In the genomic region with DNA sequence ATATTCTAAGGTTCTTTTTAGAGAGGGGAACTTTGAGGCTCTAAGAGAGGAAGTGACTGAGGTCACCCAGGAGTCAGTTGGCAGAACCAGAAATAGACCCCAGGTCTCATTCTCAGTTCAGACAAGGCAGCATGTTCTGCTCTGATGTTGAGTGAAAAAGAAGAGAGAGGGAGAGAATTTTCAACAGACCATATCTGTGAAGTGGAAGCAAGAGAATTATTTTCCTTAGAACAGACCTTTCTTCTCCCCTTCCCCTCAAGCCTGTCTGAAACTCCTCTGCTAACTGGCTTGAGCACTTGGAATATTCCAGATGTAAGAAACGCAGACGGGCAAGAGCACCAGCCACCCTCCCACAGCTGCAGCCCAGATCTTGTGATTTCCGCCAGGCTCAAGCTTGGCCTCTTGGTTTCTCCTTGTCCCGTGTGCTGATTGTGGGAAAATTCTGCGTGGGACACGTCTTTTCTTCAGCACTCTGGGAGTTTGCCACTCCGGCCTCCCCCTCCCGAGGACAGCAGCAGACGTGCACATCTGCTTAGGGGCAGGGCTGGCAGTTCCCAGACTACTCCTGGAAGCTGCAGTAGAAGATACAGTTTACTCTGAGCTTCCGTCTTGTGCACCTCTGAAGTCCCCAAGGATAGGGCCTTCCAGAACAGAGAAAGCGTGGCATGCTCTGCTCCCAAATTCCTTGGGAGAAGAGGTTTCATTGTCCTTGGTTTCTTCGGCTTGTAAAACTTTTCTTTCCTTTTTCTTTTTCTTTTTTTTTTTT, we compare ENCODE assay signal across 8 cellular contexts. TPM values are rescaled to one million over a fixed set of nuclear protein-coding genes. Genes with fewer than 3 reads are reported as not detected.
DNase-seq lines count a peak whose midpoint lies in the region; ATAC-seq and TF ChIP-seq lines count a peak whose summit lies in the region.

No MANE protein-coding gene starts in this region.

- H3K79me2 ChIP-seq in hepatocyte: no peaks in the 10 kb centered on the region

- POLR2A ChIA-PET in CD8-positive, alpha-beta memory T cell (lab: Charles Lee): interaction anchor here (0.6 to 0.7 kb wide), 3 partner anchors 21 to 188 kb away, joined by 3 to 15 read pairs (median 10); no protein-coding TSS in a partner anchor
- POLR2A ChIA-PET in activated CD8-positive, alpha-beta T cell treated with anti-CD3 and anti-CD28 coated beads, Interleukin-2, amount 10 ng/mL, durations not matched to agents 7 days and 5 days (lab: Charles Lee): interaction anchor here (0.6 to 3.2 kb wide), 12 partner anchors 9 to 126 kb away, joined by 3 to 20 read pairs (median 4); partner anchors contain the start of gene IKZF1

- no peaks in the 10 kb centered on the region for H3K9me2 ChIP-seq in hepatocyte (replicated peaks; ENCODE audit: insufficient read depth)

- no peaks in the 10 kb centered on the region for H4K20me1 ChIP-seq in hepatocyte (ENCODE audit: insufficient read depth, poor library complexity, severe bottlenecking)

- no peaks in the 10 kb centered on the region for H3K27me3 ChIP-seq in CD8-positive, alpha-beta memory T cell (ENCODE audit: insufficient read depth, low read length, poor library complexity, severe bottlenecking)
- no peaks in the 10 kb centered on the region for H3K27me3 ChIP-seq in hepatocyte

- peak overlapping the region; percentile 40 for H3K4me3 ChIP-seq in CD8-positive, alpha-beta memory T cell (ENCODE audit: low read length)
- H3K4me3 ChIP-seq in hepatocyte: no peak overlapping the region

- peak in 1 of 5 donors; percentile 47 for DNase-seq in CD8-positive, alpha-beta memory T cell
- DNase-seq in activated CD8-positive, alpha-beta T cell treated with anti-CD3 and anti-CD28 coated beads, Interleukin-2, amount 10 ng/mL, durations not matched to agents 7 days and 5 days: peak; percentile 51
- DNase-seq in hepatocyte (ENCODE audit: low spot score) (no peak), middle frontal gyrus (ENCODE audit: extremely low spot score, low spot score) (no peak), islet precursor cell (no peak), DMS153 treated with DMSO at 0.1 percent for 48 hours (lab: John Stamatoyannopoulos, UW; ENCODE audit: unreplicated experiment) (no peak)

- no peak overlapping the region for H3K27ac ChIP-seq in CD8-positive, alpha-beta memory T cell (ENCODE audit: low read depth, low read length)
- H3K27ac ChIP-seq in hepatocyte: no peak overlapping the region

- no peak overlapping the region for H2AFZ ChIP-seq in hepatocyte

- H3K4me2 ChIP-seq in hepatocyte: no peak overlapping the region

- H3K27ac Mint-ChIP-seq in CD8-positive, alpha-beta memory T cell: peak overlapping the region; percentile 25 to 89 (median 68)
- H3K27ac Mint-ChIP-seq in activated CD8-positive, alpha-beta T cell treated with anti-CD3 and anti-CD28 coated beads, Interleukin-2, amount 10 ng/mL, durations not matched to agents 7 days and 5 days: peak overlapping the region; percentile 87

- peak overlapping the region; percentile 32 to 75 (median 51) for H3K4me3 Mint-ChIP-seq in CD8-positive, alpha-beta memory T cell
- H3K4me3 Mint-ChIP-seq in activated CD8-positive, alpha-beta T cell treated with anti-CD3 and anti-CD28 coated beads, Interleukin-2, amount 10 ng/mL, durations not matched to agents 7 days and 5 days: peak overlapping the region; percentile 56

- TF ChIP-seq CTCF in hepatocyte (IDR thresholded peaks at IDR 0.05; ENCODE audit: poor library complexity): no peak

- ATAC-seq in GM19395 (IDR thresholded peaks at IDR 0.05; ENCODE audit: unreplicated experiment): peak; percentile 95
- peak; percentile 95 for ATAC-seq in HG03196 (IDR thresholded peaks at IDR 0.05; ENCODE audit: unreplicated experiment)
- ATAC-seq in activated CD8-positive, alpha-beta T cell treated with anti-CD3 and anti-CD28 coated beads, Interleukin-2, amount 10 ng/mL, durations not matched to agents 7 days and 5 days: peak; percentile 75

- H3K4me1 Mint-ChIP-seq in CD8-positive, alpha-beta memory T cell: peaks cover 33 to 64% (median 50%) of the 10 kb centered on the region in 3 donors
- peaks cover 66% of the 10 kb centered on the region for H3K4me1 Mint-ChIP-seq in activated CD8-positive, alpha-beta T cell treated with anti-CD3 and anti-CD28 coated beads, Interleukin-2, amount 10 ng/mL, durations not matched to agents 7 days and 5 days (ENCODE audit: low read depth)

- H3K36me3 Mint-ChIP-seq in CD8-positive, alpha-beta memory T cell: peaks cover 0 to 12% (median 0%) of the 10 kb centered on the region in 3 donors
- H3K36me3 Mint-ChIP-seq in activated CD8-positive, alpha-beta T cell treated with anti-CD3 and anti-CD28 coated beads, Interleukin-2, amount 10 ng/mL, durations not matched to agents 7 days and 5 days (ENCODE audit: low read depth): peaks cover 14% of the 10 kb centered on the region

- H3K4me1 ChIP-seq in CD8-positive, alpha-beta memory T cell (ENCODE audit: insufficient read depth, low read length): peaks cover 46% of the 10 kb centered on the region
- no peaks in the 10 kb centered on the region for H3K4me1 ChIP-seq in hepatocyte (ENCODE audit: insufficient read depth)

- H3K9me3 ChIP-seq in CD8-positive, alpha-beta memory T cell (ENCODE audit: low read length): no peaks in the 10 kb centered on the region
- H3K9me3 ChIP-seq in hepatocyte (ENCODE audit: low read depth): no peaks in the 10 kb centered on the region

- 80% methylated on average over 12 of the region's 12 CpGs for WGBS in hepatocyte (ENCODE audit: low lambda C conversion rate, missing lambda C conversion rate)

- no peaks in the 10 kb centered on the region for H3K9me3 Mint-ChIP-seq in CD8-positive, alpha-beta memory T cell
- H3K9me3 Mint-ChIP-seq in activated CD8-positive, alpha-beta T cell treated with anti-CD3 and anti-CD28 coated beads, Interleukin-2, amount 10 ng/mL, durations not matched to agents 7 days and 5 days (ENCODE audit: insufficient read depth): peaks cover 12% of the 10 kb centered on the region

- CTCF ChIA-PET in CD8-positive, alpha-beta memory T cell (lab: Charles Lee): interaction anchor here (0.9 to 2.2 kb wide), 4 partner anchors 9 to 52 kb away, joined by 3 to 10 read pairs (median 5); no protein-coding TSS in a partner anchor
- CTCF ChIA-PET in activated CD8-positive, alpha-beta T cell treated with anti-CD3 and anti-CD28 coated beads, Interleukin-2, amount 10 ng/mL, durations not matched to agents 7 days and 5 days (lab: Charles Lee): interaction anchor here (0.8 to 4.6 kb wide), 9 partner anchors 8 to 86 kb away, joined by 3 to 59 read pairs (median 4); no protein-coding TSS in a partner anchor

- H3K36me3 ChIP-seq in CD8-positive, alpha-beta memory T cell (ENCODE audit: insufficient read depth, low read length): no peaks in the 10 kb centered on the region
- H3K36me3 ChIP-seq in hepatocyte (replicated peaks; ENCODE audit: insufficient read depth, low read depth): no peaks in the 10 kb centered on the region

- H3K27me3 Mint-ChIP-seq in CD8-positive, alpha-beta memory T cell: no peaks in the 10 kb centered on the region
- no peaks in the 10 kb centered on the region for H3K27me3 Mint-ChIP-seq in activated CD8-positive, alpha-beta T cell treated with anti-CD3 and anti-CD28 coated beads, Interleukin-2, amount 10 ng/mL, durations not matched to agents 7 days and 5 days (ENCODE audit: low read depth)

RNA-seq across cellular contexts. Expression of gene IKZF1, which starts 22.7 kb away (rescaled TPM):
- 100 to 1,000 TPM; 225 to 226 TPM for total RNA-seq in CD8-positive, alpha-beta memory T cell
- polyA plus RNA-seq in CD8-positive, alpha-beta memory T cell: 238 TPM
- total RNA-seq in activated CD8-positive, alpha-beta T cell treated with anti-CD3 and anti-CD28 coated beads, Interleukin-2, amount 10 ng/mL, durations not matched to agents 7 days and 5 days: 100 to 1,000 TPM; 370 to 374 TPM
- total RNA-seq in hepatocyte: 0.16 and 0.47 TPM in 2 replicates
- 0.16 and 0.52 TPM in 2 replicates for polyA plus RNA-seq in hepatocyte

Comparison
In these comparisons a context has a peak if more than half of its experiments do, and no peak if none do; other contexts are left out.
1. RNA of gene IKZF1, which starts 22.7 kb away (total RNA-seq): 370 to 374 TPM in activated CD8-positive, alpha-beta T cell treated with anti-CD3 and anti-CD28 coated beads, Interleukin-2, amount 10 ng/mL, durations not matched to agents 7 days and 5 days and 225 to 226 TPM in CD8-positive, alpha-beta memory T cell; 0.16 to 0.47 TPM in hepatocyte; every median in the first group is over 100 times any median in the second.
2. Peak in every context shown above with its lines, with median percentiles within 50 percentile points of each other: ATAC-seq.